In the genomic region with DNA sequence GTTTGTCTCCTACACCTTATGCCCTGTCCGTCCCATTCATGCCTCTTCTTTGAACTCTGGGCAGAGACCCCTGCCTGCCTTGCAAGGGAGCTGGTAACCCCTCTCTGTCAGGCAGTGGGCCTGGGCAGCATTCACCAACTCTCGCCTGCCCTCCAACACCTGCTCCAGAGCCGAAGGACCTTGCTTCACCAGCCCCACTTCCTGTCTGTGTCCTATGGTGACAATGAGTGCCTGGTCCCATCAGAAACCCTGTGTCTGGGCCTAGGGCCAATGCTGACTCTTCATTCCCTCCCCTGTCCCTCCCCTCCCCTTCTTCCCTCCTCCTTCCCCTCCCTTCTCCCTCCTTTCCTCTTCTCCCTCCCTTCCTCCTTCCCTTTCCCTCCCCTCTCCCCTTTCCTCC, we compare ENCODE assay signal across 2 cellular contexts.
TF ChIP-seq lines count a peak whose summit lies in the region.

No MANE protein-coding gene starts in this region.

TF ChIP-seq in HEK293, 187 proteins besides CTCF, POLR2A, EP300 and RAD21 (continued from another document):
- TF ChIP-seq, protein P1, sequence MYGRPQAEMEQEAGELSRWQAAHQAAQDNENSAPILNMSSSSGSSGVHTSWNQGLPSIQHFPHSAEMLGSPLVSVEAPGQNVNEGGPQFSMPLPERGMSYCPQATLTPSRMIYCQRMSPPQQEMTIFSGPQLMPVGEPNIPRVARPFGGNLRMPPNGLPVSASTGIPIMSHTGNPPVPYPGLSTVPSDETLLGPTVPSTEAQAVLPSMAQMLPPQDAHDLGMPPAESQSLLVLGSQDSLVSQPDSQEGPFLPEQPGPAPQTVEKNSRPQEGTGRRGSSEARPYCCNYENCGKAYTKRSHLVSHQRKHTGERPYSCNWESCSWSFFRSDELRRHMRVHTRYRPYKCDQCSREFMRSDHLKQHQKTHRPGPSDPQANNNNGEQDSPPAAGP (tag by site-specific recombination; IDR thresholded peaks at IDR 0.05), result peak; percentile 62; the same call in 1 of the 2 replicates
- TF ChIP-seq ZNF76 (tag by site-specific recombination; IDR thresholded peaks at IDR 0.05; ENCODE audit: borderline replicate concordance, low read depth) (no peak), KLF16 (tag by site-specific recombination; IDR thresholded peaks at IDR 0.05) (0 out of 2 replicates have a peak, but pooled peaks have one; percentile 29), EGR2 (tag by site-specific recombination; IDR thresholded peaks at IDR 0.05; ENCODE audit: low read depth) (no peak), SP2 (tag by site-specific recombination; IDR thresholded peaks at IDR 0.05) (peak; percentile 60), ZNF37A (tag by site-specific recombination; IDR thresholded peaks at IDR 0.05) (no peak)
- TF ChIP-seq, protein P2, sequence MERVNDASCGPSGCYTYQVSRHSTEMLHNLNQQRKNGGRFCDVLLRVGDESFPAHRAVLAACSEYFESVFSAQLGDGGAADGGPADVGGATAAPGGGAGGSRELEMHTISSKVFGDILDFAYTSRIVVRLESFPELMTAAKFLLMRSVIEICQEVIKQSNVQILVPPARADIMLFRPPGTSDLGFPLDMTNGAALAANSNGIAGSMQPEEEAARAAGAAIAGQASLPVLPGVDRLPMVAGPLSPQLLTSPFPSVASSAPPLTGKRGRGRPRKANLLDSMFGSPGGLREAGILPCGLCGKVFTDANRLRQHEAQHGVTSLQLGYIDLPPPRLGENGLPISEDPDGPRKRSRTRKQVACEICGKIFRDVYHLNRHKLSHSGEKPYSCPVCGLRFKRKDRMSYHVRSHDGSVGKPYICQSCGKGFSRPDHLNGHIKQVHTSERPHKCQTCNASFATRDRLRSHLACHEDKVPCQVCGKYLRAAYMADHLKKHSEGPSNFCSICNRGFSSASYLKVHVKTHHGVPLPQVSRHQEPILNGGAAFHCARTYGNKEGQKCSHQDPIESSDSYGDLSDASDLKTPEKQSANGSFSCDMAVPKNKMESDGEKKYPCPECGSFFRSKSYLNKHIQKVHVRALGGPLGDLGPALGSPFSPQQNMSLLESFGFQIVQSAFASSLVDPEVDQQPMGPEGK (tag by site-specific recombination; IDR thresholded peaks at IDR 0.05), result 0 out of 2 replicates have a peak, but pooled peaks have one; percentile 22
- TF ChIP-seq, protein P3, sequence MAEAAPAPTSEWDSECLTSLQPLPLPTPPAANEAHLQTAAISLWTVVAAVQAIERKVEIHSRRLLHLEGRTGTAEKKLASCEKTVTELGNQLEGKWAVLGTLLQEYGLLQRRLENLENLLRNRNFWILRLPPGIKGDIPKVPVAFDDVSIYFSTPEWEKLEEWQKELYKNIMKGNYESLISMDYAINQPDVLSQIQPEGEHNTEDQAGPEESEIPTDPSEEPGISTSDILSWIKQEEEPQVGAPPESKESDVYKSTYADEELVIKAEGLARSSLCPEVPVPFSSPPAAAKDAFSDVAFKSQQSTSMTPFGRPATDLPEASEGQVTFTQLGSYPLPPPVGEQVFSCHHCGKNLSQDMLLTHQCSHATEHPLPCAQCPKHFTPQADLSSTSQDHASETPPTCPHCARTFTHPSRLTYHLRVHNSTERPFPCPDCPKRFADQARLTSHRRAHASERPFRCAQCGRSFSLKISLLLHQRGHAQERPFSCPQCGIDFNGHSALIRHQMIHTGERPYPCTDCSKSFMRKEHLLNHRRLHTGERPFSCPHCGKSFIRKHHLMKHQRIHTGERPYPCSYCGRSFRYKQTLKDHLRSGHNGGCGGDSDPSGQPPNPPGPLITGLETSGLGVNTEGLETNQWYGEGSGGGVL (tag by site-specific recombination; IDR thresholded peaks at IDR 0.05), result peak; percentile 32; the same call in 1 of the 2 replicates

TF ChIP-seq in H1, 55 proteins besides CTCF, POLR2A, EP300 and RAD21 (continued from another document):
- TF ChIP-seq TBP (IDR thresholded peaks at IDR 0.05; ENCODE audit: low read depth, low read length) (no peak), TCF12 (IDR thresholded peaks at IDR 0.05; ENCODE audit: low read depth, low read length) (no peak), POLR2AphosphoS5 (IDR thresholded peaks at IDR 0.05; ENCODE audit: low read depth, low read length) (no peak), CEBPB (IDR thresholded peaks at IDR 0.05; ENCODE audit: low read depth, low read length) (no peak), SIN3A (conservative IDR thresholded peaks at IDR 0.05 in 1 of 2, IDR thresholded peaks at IDR 0.05 in 1 of 2; ENCODE audit: low read depth in 1 of 2, low read length in 2 of 2) (no peak), HDAC6 (IDR thresholded peaks at IDR 0.05; ENCODE audit: low read depth, low read length) (no peak), EGR1 (IDR thresholded peaks at IDR 0.05; ENCODE audit: borderline replicate concordance, low read depth, low read length) (no peak)
- TF ChIP-seq, protein P4, sequence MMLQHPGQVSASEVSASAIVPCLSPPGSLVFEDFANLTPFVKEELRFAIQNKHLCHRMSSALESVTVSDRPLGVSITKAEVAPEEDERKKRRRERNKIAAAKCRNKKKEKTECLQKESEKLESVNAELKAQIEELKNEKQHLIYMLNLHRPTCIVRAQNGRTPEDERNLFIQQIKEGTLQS (IDR thresholded peaks at IDR 0.05; ENCODE audit: insufficient read depth, low read depth, low read length), result no peak
